7 cellular contexts compared by ENCODE assay signal in the genomic region with DNA sequence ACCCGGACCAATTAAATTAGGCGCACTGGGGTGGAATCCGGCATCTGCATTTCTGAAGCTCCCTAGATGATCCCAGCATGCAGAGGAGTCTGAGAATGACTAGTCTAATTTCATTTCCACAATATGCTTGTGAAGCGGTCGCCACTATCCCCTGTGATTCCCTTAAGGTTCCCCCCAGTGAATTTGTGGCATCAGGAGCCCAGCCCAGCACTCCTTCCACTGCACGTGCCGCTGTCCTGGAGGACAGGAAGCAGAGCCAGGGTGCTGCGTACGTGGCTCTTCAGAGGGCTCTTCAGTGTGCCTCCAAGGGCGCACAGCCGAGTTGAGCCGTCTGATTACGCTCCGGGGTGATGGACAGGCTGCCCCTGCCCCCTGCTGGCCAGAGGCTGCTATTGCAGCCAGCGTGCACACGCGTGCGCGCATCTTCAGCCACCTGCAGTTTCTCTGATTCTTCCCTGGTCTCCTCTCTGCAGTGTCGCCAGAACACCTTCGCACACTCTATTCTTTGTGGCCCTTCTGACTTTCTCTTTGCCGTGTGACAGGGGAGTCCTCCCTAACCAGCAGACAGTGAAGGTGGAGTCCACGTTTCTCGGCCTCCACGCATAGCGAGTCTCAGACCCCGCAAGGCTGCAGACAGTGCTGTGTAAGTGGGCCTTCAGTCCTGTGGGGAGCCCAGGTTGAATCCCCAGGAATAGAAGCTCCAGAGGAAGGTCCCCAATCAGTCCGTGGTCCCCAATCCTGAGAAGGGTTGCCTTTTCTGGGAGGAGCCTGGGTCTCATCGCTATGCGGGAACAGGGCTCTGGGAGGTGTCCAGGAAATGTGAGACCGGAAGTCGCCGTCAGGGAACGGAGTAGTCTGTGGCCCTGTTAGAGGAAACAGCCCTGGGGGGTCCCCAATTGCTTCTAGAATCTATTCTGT. TPM values are rescaled to one million over a fixed set of nuclear protein-coding genes. Genes with fewer than 3 reads are reported as not detected.
DNase-seq lines count a peak whose midpoint lies in the region; ATAC-seq, FAIRE-seq and TF ChIP-seq lines count a peak whose summit lies in the region.

No MANE protein-coding gene starts in this region.

- in situ Hi-C loops in GM13977 (cut with MboI; ENCODE audit: low pct_unique_long_range_greater_than_20kb, low sequenced_read_pairs, unreplicated experiment): loop anchor here (25.0 kb wide), 1 partner anchor 232 kb away; no protein-coding TSS in a partner anchor

- FAIRE-seq in astrocyte (lab: Jason Lieb, UNC): no peak

- peak; percentile 91 for ATAC-seq in HG02885 (IDR thresholded peaks at IDR 0.05; ENCODE audit: poor library complexity, unreplicated experiment)

- H3K27ac Mint-ChIP-seq in astrocyte (ENCODE audit: unreplicated experiment): no peak overlapping the region

- H3K4me3 ChIP-seq in astrocyte (ENCODE audit: insufficient read depth, low read depth, low read length) (peak overlapping the region; percentile 49), sigmoid colon (peak overlapping the region in 3 of 4 donors; percentile 23 to 34 (median 32))

- peaks cover 4% of the 10 kb centered on the region for H3K4me1 Mint-ChIP-seq in astrocyte (ENCODE audit: low read depth, unreplicated experiment)

- H3K4me3 Mint-ChIP-seq in astrocyte (ENCODE audit: unreplicated experiment): peak overlapping the region; percentile 72

- TF ChIP-seq CTCF in GM13977 (IDR thresholded peaks at IDR 0.05; ENCODE audit: extremely low read depth, insufficient read depth, missing control alignments): peak; percentile 99
- TF ChIP-seq CTCF in astrocyte (IDR thresholded peaks at IDR 0.05; ENCODE audit: insufficient read depth, low read depth, low read length): peak; percentile 97
- peak; percentile 83 to 100 (median 98) for TF ChIP-seq CTCF in sigmoid colon (IDR thresholded peaks at IDR 0.05)

- no peaks in the 10 kb centered on the region for H3K79me2 ChIP-seq in astrocyte (ENCODE audit: insufficient read depth, low read length)

- no peak for TF ChIP-seq EP300 in sigmoid colon (IDR thresholded peaks at IDR 0.05)

- 24 to 27% methylated on average over 34 of the region's 34 CpGs for WGBS in sigmoid colon, 2 donors

- intact Hi-C loops in sigmoid colon (cut with DNase I): loop anchor here (10.0 kb wide), 1 partner anchor 1334 kb away; no protein-coding TSS in a partner anchor

- H3K9me3 Mint-ChIP-seq in astrocyte (ENCODE audit: unreplicated experiment): no peaks in the 10 kb centered on the region

- H3K9ac ChIP-seq in astrocyte (ENCODE audit: low read length): peak overlapping the region; percentile 28

- H3K9me3 ChIP-seq in astrocyte (ENCODE audit: insufficient read depth, low read depth, low read length): no peaks in the 10 kb centered on the region
- H3K9me3 ChIP-seq in sigmoid colon: no peaks in the 10 kb centered on the region

- TF ChIP-seq POLR2A in sigmoid colon (IDR thresholded peaks at IDR 0.05): no peak

- H3K27ac ChIP-seq in astrocyte (ENCODE audit: low read depth, low read length) (no peak overlapping the region), sigmoid colon (no peak overlapping the region)

- peaks cover 2% of the 10 kb centered on the region for H3K36me3 Mint-ChIP-seq in astrocyte (ENCODE audit: low read depth, unreplicated experiment)

- H3K27me3 Mint-ChIP-seq in astrocyte (ENCODE audit: low read depth, unreplicated experiment): peaks cover 18% of the 10 kb centered on the region

- H3K36me3 ChIP-seq in astrocyte (ENCODE audit: insufficient read depth, low read length) (no peaks in the 10 kb centered on the region), sigmoid colon (no peaks in the 10 kb centered on the region)

- DNase-seq in GM13977 (ENCODE audit: low spot score) (peak; percentile 79), NCI-H1694 (lab: John Stamatoyannopoulos, UW) (peak; percentile 58), T-helper 2 cell (peak; percentile 54 to 85 (median 65)), astrocyte (ENCODE audit: low read depth) (peak; percentile 45), hippocampal formation (lab: John Stamatoyannopoulos, UW) (peak; percentile 27 to 58), sigmoid colon (peak; percentile 86)

- H3K27me3 ChIP-seq in astrocyte (ENCODE audit: insufficient read depth, low read length) (peaks cover 31% of the 10 kb centered on the region), sigmoid colon (peaks cover 0 to 9% (median 0%) of the 10 kb centered on the region in 3 donors)

- H3K4me1 ChIP-seq in astrocyte (ENCODE audit: insufficient read depth, low read length) (peaks cover 8% of the 10 kb centered on the region), sigmoid colon (peaks cover 0 to 10% (median 7%) of the 10 kb centered on the region in 4 donors)

- peak overlapping the region; percentile 91 for H2AFZ ChIP-seq in astrocyte (ENCODE audit: low read depth, low read length)

- peak overlapping the region; percentile 83 for H3K4me2 ChIP-seq in astrocyte (ENCODE audit: low read length)

- no peaks in the 10 kb centered on the region for H4K20me1 ChIP-seq in astrocyte (ENCODE audit: insufficient read depth, low read length)

RNA-seq across cellular contexts. Expression of a gene that starts 16.5 kb away (rescaled TPM):
- total RNA-seq in astrocyte (not detected in 2 replicates), sigmoid colon (not detected)
- under 1 TPM in 1 of 3 donors, not detected in 2; 0.20 TPM for polyA plus RNA-seq in sigmoid colon

RNA-seq across cellular contexts. Expression of a gene that starts 32.4 kb away (rescaled TPM):
- 0.20 and 0.58 TPM in 2 replicates for total RNA-seq in astrocyte
- 1 to 10 TPM in 3 of 4 donors, under 1 TPM in 1; 0.36 to 3.5 (median 2.0) TPM for total RNA-seq in sigmoid colon
- 1 to 10 TPM in 2 of 3 donors, under 1 TPM in 1; 0.74 to 6.0 (median 1.8) TPM for polyA plus RNA-seq in sigmoid colon
